8 cellular contexts compared by ENCODE assay signal in the genomic region with DNA sequence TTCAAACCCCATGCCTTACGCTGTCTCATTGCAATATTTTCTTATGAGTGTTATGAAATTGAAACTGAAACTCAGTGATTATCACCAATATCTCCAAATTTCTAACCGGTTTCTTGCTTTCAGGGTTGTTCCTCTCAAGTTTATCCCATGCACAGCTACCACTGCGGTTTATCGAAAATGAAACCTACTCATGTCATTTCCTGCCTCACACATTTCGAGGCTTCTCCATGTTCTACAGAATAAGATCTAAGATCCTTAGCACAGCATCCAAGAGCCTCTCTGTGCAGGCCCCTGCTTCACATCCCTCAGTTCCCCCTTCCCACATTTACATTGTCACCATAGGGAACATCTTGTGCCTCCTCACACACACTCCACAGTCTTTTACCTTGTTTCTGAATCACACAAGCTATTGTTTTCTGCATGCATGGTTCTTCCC. TPM values are rescaled to one million over a fixed set of nuclear protein-coding genes. Genes with fewer than 3 reads are reported as not detected.
DNase-seq lines count a peak whose midpoint lies in the region; ATAC-seq and TF ChIP-seq lines count a peak whose summit lies in the region.

No MANE protein-coding gene starts in this region.

- TF ChIP-seq CTCF in GM06990 (IDR thresholded peaks at IDR 0.05; ENCODE audit: insufficient read depth, low read length, poor library complexity, severe bottlenecking) (no peak), KMS-11 (conservative IDR thresholded peaks at IDR 0.05; ENCODE audit: low read depth, low read length) (no peak)

- H3K27ac Mint-ChIP-seq in activated T-cell treated with anti-CD3 and anti-CD28 coated beads, Interleukin-2, amount 50 U/mL, for 72 hours, result peak overlapping the region; percentile 81

- H3K27me3 ChIP-seq in GM06990 (replicated peaks; ENCODE audit: control insufficient read depth, insufficient read depth, low read length), result no peaks in the 10 kb centered on the region
- no peaks in the 10 kb centered on the region for H3K27me3 ChIP-seq in KMS-11 (ENCODE audit: insufficient read depth, low read depth)

- H2AFZ ChIP-seq in KMS-11 (ENCODE audit: low read depth), result no peak overlapping the region

- H3K36me3 Mint-ChIP-seq in activated T-cell treated with anti-CD3 and anti-CD28 coated beads, Interleukin-2, amount 50 U/mL, for 72 hours (ENCODE audit: insufficient read depth in 2 of 2), result peaks cover 6 to 9% of the 10 kb centered on the region in 2 donors

- peaks cover 35% of the 10 kb centered on the region for H3K4me1 ChIP-seq in KMS-11 (ENCODE audit: low read depth, poor library complexity, severe bottlenecking)

- ATAC-seq in GM21528 (IDR thresholded peaks at IDR 0.05; ENCODE audit: low FRiP score, unreplicated experiment), result peak; percentile 97
- peak; percentile 93 to 94 for ATAC-seq in activated T-cell treated with anti-CD3 and anti-CD28 coated beads, Interleukin-2, amount 50 U/mL, for 72 hours (replicated peaks in 1 of 2)

- no peak overlapping the region for H3K9ac ChIP-seq in KMS-11

- no peaks in the 10 kb centered on the region for H4K20me1 ChIP-seq in KMS-11 (ENCODE audit: insufficient read depth)

- H3K4me3 Mint-ChIP-seq in activated T-cell treated with anti-CD3 and anti-CD28 coated beads, Interleukin-2, amount 50 U/mL, for 72 hours, result peak overlapping the region; percentile 37 to 59

- DNase-seq in GM06990 (ENCODE audit: extremely low read depth, insufficient read length) (peak; percentile 59), NCI-H1092 (lab: John Stamatoyannopoulos, UW) (no peak), putamen (ENCODE audit: low spot score) (no peak), foreskin melanocyte (no peak)
- peak; percentile 47 to 48 for DNase-seq in activated T-cell treated with anti-CD3 and anti-CD28 coated beads, Interleukin-2, amount 50 U/mL, for 72 hours
- DNase-seq in stimulated activated CD8-positive, alpha-beta memory T cell treated with anti-CD3 and anti-CD28 coated beads, Interleukin-12 subunit alpha, Interleukin-12 subunit beta, amount 100 ng/mL, for 1 hour (ENCODE audit: low read depth), result peak; percentile 20

- peak overlapping the region; percentile 15; the same call in 1 of the 2 replicates for H3K27ac ChIP-seq in KMS-11

- H3K4me1 Mint-ChIP-seq in activated T-cell treated with anti-CD3 and anti-CD28 coated beads, Interleukin-2, amount 50 U/mL, for 72 hours (ENCODE audit: low read depth), result peaks cover 38% of the 10 kb centered on the region

- H3K79me2 ChIP-seq in KMS-11 (ENCODE audit: insufficient read depth, low read depth), result no peaks in the 10 kb centered on the region

- peaks cover 5 to 7% of the 10 kb centered on the region in 2 donors for H3K9me3 Mint-ChIP-seq in activated T-cell treated with anti-CD3 and anti-CD28 coated beads, Interleukin-2, amount 50 U/mL, for 72 hours

- no peak overlapping the region for H3K4me3 ChIP-seq in GM06990 (replicated peaks; ENCODE audit: low read depth, low read length)
- H3K4me3 ChIP-seq in KMS-11 (IDR thresholded peaks at IDR 0.05; ENCODE audit: insufficient read depth, low read depth, low read length), result no peak overlapping the region

- H3K36me3 ChIP-seq in GM06990 (ENCODE audit: control insufficient read depth, insufficient read depth, low read length), result no peaks in the 10 kb centered on the region
- no peaks in the 10 kb centered on the region for H3K36me3 ChIP-seq in KMS-11 (ENCODE audit: insufficient read depth)

- H3K27me3 Mint-ChIP-seq in activated T-cell treated with anti-CD3 and anti-CD28 coated beads, Interleukin-2, amount 50 U/mL, for 72 hours (ENCODE audit: low read depth), result peaks cover 14% of the 10 kb centered on the region

- peak overlapping the region; percentile 43 for H3K4me2 ChIP-seq in KMS-11

RNA-seq across cellular contexts. Expression of a gene that starts 45.5 kb away (rescaled TPM):
- total RNA-seq in activated T-cell treated with anti-CD3 and anti-CD28 coated beads, Interleukin-2, amount 50 U/mL, for 72 hours, result 1 to 10 TPM; 2.3 to 2.5 TPM

Comparison
In these comparisons a context has a peak if more than half of its experiments do, and no peak if none do; other contexts are left out.
1. DNase-seq: peak in GM06990 (single experiment), activated T-cell treated with anti-CD3 and anti-CD28 coated beads, Interleukin-2, amount 50 U/mL, for 72 hours (2 of 2) and stimulated activated CD8-positive, alpha-beta memory T cell treated with anti-CD3 and anti-CD28 coated beads, Interleukin-12 subunit alpha, Interleukin-12 subunit beta, amount 100 ng/mL, for 1 hour (single experiment); none in NCI-H1092 (single experiment), putamen (single experiment) and foreskin melanocyte (single experiment).